24 cellular contexts compared by ENCODE assay signal in the genomic region with DNA sequence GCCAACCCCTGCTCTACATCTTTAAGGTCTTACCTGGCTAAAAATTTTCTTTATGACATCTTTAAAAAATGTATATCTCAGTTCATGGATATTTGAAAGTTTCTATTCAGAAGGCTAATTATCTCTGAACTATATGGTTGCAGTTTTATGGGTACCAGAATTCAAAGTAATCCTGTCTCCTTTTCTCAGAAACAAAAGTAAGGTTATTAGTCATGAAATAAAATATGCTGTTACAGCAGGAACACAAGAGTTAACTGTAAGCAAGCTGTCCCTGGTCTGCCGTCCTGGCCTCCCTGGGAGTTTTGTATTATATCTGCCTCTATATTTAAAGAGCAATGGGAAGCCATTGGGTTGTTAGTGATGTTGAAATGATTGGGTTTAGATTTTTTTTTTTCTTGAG.
"Had no signal": no experiment of that assay in that cellular context is flagged by ENCODE, and none has a peak within 500 bp of the region (broad histone marks: within the 10 kb centered on the region; RNA-seq: fewer than 3 reads in every experiment).

No MANE protein-coding gene starts in this region.

- DNase-seq: activated CD4-positive, alpha-beta T cell treated with anti-CD3 and anti-CD28 coated beads for 4 hours; activated CD4-positive, alpha-beta T cell treated with anti-CD3 and anti-CD28 coated beads, Interleukin-2, amount 50 U/mL, for 1 hour; activated CD4-positive, alpha-beta T cell treated with anti-CD3 and anti-CD28 coated beads, Interleukin-2, amount 50 U/mL, for 48 hours; activated CD4-positive, CD25-positive, alpha-beta regulatory T cell; activated CD4-positive, CD25-positive, alpha-beta regulatory T cell treated with anti-CD3 and anti-CD28 coated beads, Interleukin-2, amount 50 U/mL, for 72 hours; activated effector memory CD4-positive, alpha-beta T cell treated with Interleukin-2 at 50 U/mL for 16 hours; activated gamma-delta T cell treated with Interleukin-2 at 50 U/mL for 16 hours; activated naive CD4-positive, alpha-beta T cell treated with anti-CD3 and anti-CD28 coated beads, Interleukin-2, amount 50 U/mL, for 16 hours; activated naive CD4-positive, alpha-beta T cell treated with Interleukin-2 at 50 U/mL for 16 hours; activated T-cell treated with anti-CD3 and anti-CD28 coated beads, Interleukin-2, amount 50 U/mL, for 4 hours; amniotic stem cell; anterior cingulate cortex; brain microvascular endothelial cell; dorsolateral prefrontal cortex; effector memory CD8-positive, alpha-beta T cell; erythroblast; foreskin keratinocyte; gastrocnemius medialis; glutamatergic neuron; heart left ventricle; T-helper 2 cell had no signal

- H3K9me3 Mint-ChIP-seq: activated T-cell treated with anti-CD3 and anti-CD28 coated beads, Interleukin-2, amount 50 U/mL, for 4 hours; central memory CD8-positive, alpha-beta T cell; dendritic cell treated with granulocyte-macrophage colony-stimulating factor and Interleukin-4, amounts not matched to agents 40 ng/mL and 50 ng/mL, for 4 days; effector memory CD8-positive, alpha-beta T cell had no signal

- H3K4me3 Mint-ChIP-seq: activated naive CD8-positive, alpha-beta T cell; activated T-cell treated with anti-CD3 and anti-CD28 coated beads, Interleukin-2, amount 50 U/mL, for 4 hours; central memory CD8-positive, alpha-beta T cell; dendritic cell treated with granulocyte-macrophage colony-stimulating factor and Interleukin-4, amounts not matched to agents 40 ng/mL and 50 ng/mL, for 4 days; effector memory CD8-positive, alpha-beta T cell had no signal

- H3K27ac Mint-ChIP-seq: activated naive CD8-positive, alpha-beta T cell; dendritic cell treated with granulocyte-macrophage colony-stimulating factor and Interleukin-4, amounts not matched to agents 40 ng/mL and 50 ng/mL, for 4 days; effector memory CD8-positive, alpha-beta T cell had no signal

- H3K27me3 Mint-ChIP-seq: activated naive CD8-positive, alpha-beta T cell; central memory CD8-positive, alpha-beta T cell; dendritic cell treated with granulocyte-macrophage colony-stimulating factor and Interleukin-4, amounts not matched to agents 40 ng/mL and 50 ng/mL, for 4 days; effector memory CD8-positive, alpha-beta T cell had no signal

- ATAC-seq: activated T-cell treated with anti-CD3 and anti-CD28 coated beads, Interleukin-2, amount 50 U/mL, for 4 hours; effector memory CD8-positive, alpha-beta T cell; foreskin keratinocyte; gastrocnemius medialis; heart left ventricle had no signal

- H3K4me1 Mint-ChIP-seq: central memory CD8-positive, alpha-beta T cell had no signal
